Comparison of ENCODE assay signal across 10 cellular contexts in the genomic region with DNA sequence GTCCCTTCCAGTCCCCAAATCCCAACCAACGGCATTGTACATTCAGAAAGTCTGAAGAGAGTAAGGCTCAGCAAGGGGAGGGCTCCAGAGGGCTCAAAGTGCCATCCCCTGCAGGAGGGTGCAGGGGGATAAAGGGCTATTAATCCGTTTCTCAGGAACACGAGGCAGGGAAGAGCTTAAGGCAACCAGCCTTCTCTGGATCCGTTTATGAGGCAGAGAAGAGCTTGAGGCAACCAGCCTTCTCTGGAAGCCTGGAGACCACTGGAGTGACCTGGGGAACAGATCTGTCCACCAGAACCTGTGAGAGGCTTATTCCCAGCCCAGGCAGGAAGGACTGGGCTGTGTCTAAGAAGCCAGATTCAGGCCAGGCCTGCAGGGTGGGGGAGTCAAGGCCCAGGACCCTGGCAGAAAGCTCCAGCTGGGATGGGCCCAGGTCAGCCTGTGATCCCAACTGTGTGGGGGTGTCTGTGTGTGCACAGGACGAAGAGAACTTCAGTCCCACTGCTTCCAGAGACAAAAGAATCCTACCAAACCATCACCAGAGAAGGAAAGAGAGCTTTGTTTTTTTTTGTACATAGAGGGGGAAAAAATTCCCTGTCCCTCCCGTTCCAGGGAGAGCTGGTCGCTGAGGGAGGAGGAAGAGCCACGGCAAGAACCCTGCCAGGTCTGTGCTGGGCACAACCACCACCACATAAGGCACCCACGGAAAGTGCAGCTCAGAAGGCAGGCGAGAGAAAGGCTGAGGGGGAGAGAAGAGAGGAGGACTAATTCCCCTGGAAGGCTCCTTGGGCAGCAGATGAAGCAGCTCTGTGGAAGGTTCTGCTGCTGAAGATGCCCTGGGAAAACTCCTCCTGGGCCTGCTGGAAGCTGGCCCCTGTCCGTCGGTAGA. TPM values are rescaled to one million over a fixed set of nuclear protein-coding genes. Genes with fewer than 3 reads are reported as not detected.
DNase-seq lines count a peak whose midpoint lies in the region; FAIRE-seq and TF ChIP-seq lines count a peak whose summit lies in the region.
"Had no signal": no experiment of that assay in that cellular context is flagged by ENCODE, and none has a peak within 500 bp of the region (broad histone marks: within the 10 kb centered on the region; RNA-seq: fewer than 3 reads in every experiment).

No MANE protein-coding gene starts in this region.

- H3K27me3 Mint-ChIP-seq in activated CD4-positive, alpha-beta T cell treated with anti-CD3 and anti-CD28 coated beads, Interleukin-2, amount 10 ng/mL, durations not matched to agents 24 days and 14 days = no peaks in the 10 kb centered on the region
- no peaks in the 10 kb centered on the region for H3K27me3 Mint-ChIP-seq in T-helper 2 cell treated with Interferon-gamma antibody and Interleukin-4, amounts not matched to agents 5 μg/mL and 100 μg/mL, for 36 hours (ENCODE audit: low read depth)

- no peaks in the 10 kb centered on the region for H3K9me3 ChIP-seq in kidney (ENCODE audit: control insufficient read depth in 1 of 2, low read length in 2 of 2)
- no peaks in the 10 kb centered on the region for H3K9me3 ChIP-seq in subcutaneous abdominal adipose tissue (ENCODE audit: control insufficient read depth in 5 of 5, low read length in 5 of 5)

- H3K4me1 ChIP-seq in kidney (ENCODE audit: control insufficient read depth in 1 of 2, insufficient read depth in 1 of 2, low read depth in 1 of 2, low read length in 2 of 2) (peaks cover 26 to 43% of the 10 kb centered on the region in 2 donors), subcutaneous abdominal adipose tissue (ENCODE audit: control insufficient read depth in 5 of 5, insufficient read depth in 5 of 5, low read length in 5 of 5) (peaks cover 2 to 36% (median 27%) of the 10 kb centered on the region in 5 donors)

- H3K36me3 ChIP-seq in kidney (ENCODE audit: control insufficient read depth in 1 of 2, insufficient read depth in 2 of 2, low read length in 2 of 2) (peaks cover 10 to 25% of the 10 kb centered on the region in 2 donors), subcutaneous abdominal adipose tissue (ENCODE audit: control insufficient read depth in 5 of 5, insufficient read depth in 5 of 5, low read length in 5 of 5) (peaks cover 0 to 53% (median 36%) of the 10 kb centered on the region in 5 donors)

- H3K4me1 Mint-ChIP-seq in activated CD4-positive, alpha-beta T cell treated with anti-CD3 and anti-CD28 coated beads, Interleukin-2, amount 10 ng/mL, durations not matched to agents 24 days and 14 days = peaks cover 48% of the 10 kb centered on the region
- peaks cover 47% of the 10 kb centered on the region for H3K4me1 Mint-ChIP-seq in T-helper 2 cell treated with Interferon-gamma antibody and Interleukin-4, amounts not matched to agents 5 μg/mL and 100 μg/mL, for 36 hours (ENCODE audit: low read depth)

- DNase-seq in activated CD4-positive, alpha-beta T cell treated with anti-CD3 and anti-CD28 coated beads, Interleukin-2, amount 10 ng/mL, durations not matched to agents 24 days and 14 days = no peak
- DNase-seq in activated CD4-positive, alpha-beta T cell treated with anti-CD3 and anti-CD28 coated beads for 1 hour = no peak
- no peak for DNase-seq in T-helper 2 cell treated with Interferon-gamma antibody and Interleukin-4, amounts not matched to agents 5 μg/mL and 100 μg/mL, for 36 hours (ENCODE audit: low spot score)
- peak; percentile 41 for DNase-seq in kidney
- no peak for DNase-seq in amygdala (lab: John Stamatoyannopoulos, UW)
- DNase-seq in activated CD4-positive, CD25-positive, alpha-beta regulatory T cell (lab: John Stamatoyannopoulos, UW) = no peak
- DNase-seq in HT-29 (ENCODE audit: low spot score) = no peak

- H3K4me3 Mint-ChIP-seq in activated CD4-positive, alpha-beta T cell treated with anti-CD3 and anti-CD28 coated beads, Interleukin-2, amount 10 ng/mL, durations not matched to agents 24 days and 14 days = peak overlapping the region; percentile 95
- H3K4me3 Mint-ChIP-seq in T-helper 2 cell treated with Interferon-gamma antibody and Interleukin-4, amounts not matched to agents 5 μg/mL and 100 μg/mL, for 36 hours = peak overlapping the region; percentile 76

- H3K4me3 ChIP-seq in kidney (ENCODE audit: low read length in 2 of 2) = no peak overlapping the region
- H3K4me3 ChIP-seq in subcutaneous abdominal adipose tissue (ENCODE audit: low read depth in 1 of 5, low read length in 5 of 5) = no peak overlapping the region

- intact Hi-C loops in activated CD4-positive, alpha-beta T cell treated with anti-CD3 and anti-CD28 coated beads, Interleukin-2, amount 10 ng/mL, durations not matched to agents 24 days and 14 days (cut with micrococcal nuclease) = loop anchor here (1.0 to 10.0 kb wide), 5 partner anchors 26 to 300 kb away; a partner anchor contains a TSS
- intact Hi-C loops in kidney (cut with DNase I) = no loop called here

- no peak for TF ChIP-seq CTCF in kidney (IDR thresholded peaks at IDR 0.05; ENCODE audit: borderline replicate concordance, extremely low read depth, insufficient read depth)

- H3K27ac ChIP-seq in kidney (ENCODE audit: low read depth in 2 of 2, low read length in 2 of 2) (peak overlapping the region in 1 of 2 donors; percentile 15), subcutaneous abdominal adipose tissue (ENCODE audit: low read depth, low read length) (peak overlapping the region; percentile 84)

- H3K9ac ChIP-seq in kidney (ENCODE audit: low read length in 2 of 2) (no peak overlapping the region), subcutaneous abdominal adipose tissue (ENCODE audit: low read length in 5 of 5) (peak overlapping the region in 3 of 5 donors; percentile 20 to 84 (median 30))

- FAIRE-seq in kidney (lab: Jason Lieb, UNC) = no peak

- peak overlapping the region; percentile 95 for H3K27ac Mint-ChIP-seq in activated CD4-positive, alpha-beta T cell treated with anti-CD3 and anti-CD28 coated beads, Interleukin-2, amount 10 ng/mL, durations not matched to agents 24 days and 14 days
- H3K27ac Mint-ChIP-seq in T-helper 2 cell treated with Interferon-gamma antibody and Interleukin-4, amounts not matched to agents 5 μg/mL and 100 μg/mL, for 36 hours = peak overlapping the region; percentile 97

- no peaks in the 10 kb centered on the region for H3K27me3 ChIP-seq in subcutaneous abdominal adipose tissue (ENCODE audit: control insufficient read depth in 5 of 5, insufficient read depth in 4 of 5, low read length in 5 of 5)

- H3K9me3 Mint-ChIP-seq in activated CD4-positive, alpha-beta T cell treated with anti-CD3 and anti-CD28 coated beads, Interleukin-2, amount 10 ng/mL, durations not matched to agents 24 days and 14 days = no peaks in the 10 kb centered on the region
- H3K9me3 Mint-ChIP-seq in T-helper 2 cell treated with Interferon-gamma antibody and Interleukin-4, amounts not matched to agents 5 μg/mL and 100 μg/mL, for 36 hours = no peaks in the 10 kb centered on the region

- peaks cover 43% of the 10 kb centered on the region for H3K36me3 Mint-ChIP-seq in activated CD4-positive, alpha-beta T cell treated with anti-CD3 and anti-CD28 coated beads, Interleukin-2, amount 10 ng/mL, durations not matched to agents 24 days and 14 days (ENCODE audit: low read depth)
- peaks cover 57% of the 10 kb centered on the region for H3K36me3 Mint-ChIP-seq in T-helper 2 cell treated with Interferon-gamma antibody and Interleukin-4, amounts not matched to agents 5 μg/mL and 100 μg/mL, for 36 hours (ENCODE audit: low read depth)

RNA-seq across cellular contexts. Expression of a gene that starts 1.6 kb away (rescaled TPM):
- total RNA-seq in activated CD4-positive, alpha-beta T cell treated with anti-CD3 and anti-CD28 coated beads, Interleukin-2, amount 10 ng/mL, durations not matched to agents 24 days and 14 days = 52.6 and 57.3 TPM in 2 replicates
- 36.1 TPM for total RNA-seq in kidney
- polyA plus RNA-seq in kidney (ENCODE audit: insufficient read depth, low read depth, low replicate concordance) = 34.5 TPM
- 96.4 and 97.0 TPM in 2 replicates for total RNA-seq in HT-29 (2014; rRNA removed; shearing (Covaris generic))

RNA-seq across cellular contexts. Expression of a gene that starts 18.1 kb away (rescaled TPM):
- 0.09 TPM in 2 replicates for total RNA-seq in activated CD4-positive, alpha-beta T cell treated with anti-CD3 and anti-CD28 coated beads, Interleukin-2, amount 10 ng/mL, durations not matched to agents 24 days and 14 days
- total RNA-seq in kidney = not detected
- polyA plus RNA-seq in kidney (ENCODE audit: insufficient read depth, low read depth, low replicate concordance) = not detected
- total RNA-seq in HT-29 (2014; rRNA removed; shearing (Covaris generic)) = 0.13 and 0.25 TPM in 2 replicates
- total RNA-seq: fibroblast of lung had no signal
- polyA plus RNA-seq: AG04450, fibroblast of lung had no signal

RNA-seq across cellular contexts. Expression of a gene that starts 28.6 kb away (rescaled TPM):
- total RNA-seq in activated CD4-positive, alpha-beta T cell treated with anti-CD3 and anti-CD28 coated beads, Interleukin-2, amount 10 ng/mL, durations not matched to agents 24 days and 14 days = 89.4 and 94.8 TPM in 2 replicates
- total RNA-seq in kidney = 102 TPM
- polyA plus RNA-seq in kidney (ENCODE audit: insufficient read depth, low read depth, low replicate concordance) = 87.9 TPM
- 45.6 and 57.4 TPM in 2 replicates for total RNA-seq in HT-29 (2014; rRNA removed; shearing (Covaris generic))

RNA-seq across cellular contexts. Expression of a gene that starts 31.9 kb away (rescaled TPM):
- total RNA-seq in activated CD4-positive, alpha-beta T cell treated with anti-CD3 and anti-CD28 coated beads, Interleukin-2, amount 10 ng/mL, durations not matched to agents 24 days and 14 days = 0.33 and 0.36 TPM in 2 replicates
- not detected for total RNA-seq in kidney
- polyA plus RNA-seq in kidney (ENCODE audit: insufficient read depth, low read depth, low replicate concordance) = not detected
- total RNA-seq in HT-29 (2014; rRNA removed; shearing (Covaris generic)) = not detected in 2 replicates
- total RNA-seq: fibroblast of lung had no signal
- polyA plus RNA-seq: AG04450, fibroblast of lung had no signal

RNA-seq across cellular contexts. Expression of a gene that starts 45.3 kb away (rescaled TPM):
- total RNA-seq in activated CD4-positive, alpha-beta T cell treated with anti-CD3 and anti-CD28 coated beads, Interleukin-2, amount 10 ng/mL, durations not matched to agents 24 days and 14 days = 63.9 and 64.4 TPM in 2 replicates
- total RNA-seq in kidney = 33.7 TPM
- polyA plus RNA-seq in kidney (ENCODE audit: insufficient read depth, low read depth, low replicate concordance) = 52.0 TPM
- 61.3 and 81.8 TPM in 2 replicates for total RNA-seq in HT-29 (2014; rRNA removed; shearing (Covaris generic))

Comparison
In these comparisons a context has a peak if more than half of its experiments do, and no peak if none do; other contexts are left out.
1. H3K9ac ChIP-seq: peak in subcutaneous abdominal adipose tissue (3 of 5); none in kidney (0 of 2).